Comparison of ENCODE assay signal across 18 cellular contexts in the genomic region with DNA sequence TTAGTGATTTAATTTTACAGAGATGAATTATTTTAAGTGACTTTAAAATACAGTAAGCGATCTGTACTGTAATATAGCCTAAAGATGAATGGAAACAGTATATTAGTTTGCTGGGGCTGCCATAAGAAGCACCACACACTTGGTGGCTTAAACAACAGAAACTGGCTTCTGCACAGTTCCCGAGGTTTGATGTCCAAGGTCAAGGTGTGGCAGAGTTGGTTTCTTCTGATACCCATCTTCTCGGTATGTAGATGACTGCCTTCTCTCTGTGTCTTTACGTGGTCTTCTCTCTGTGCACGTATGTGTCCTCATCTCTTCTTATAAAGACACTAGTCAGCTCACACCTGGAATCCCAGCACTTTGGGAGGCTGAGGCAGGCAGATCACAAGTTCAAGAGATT.
"Had no signal": no experiment of that assay in that cellular context is flagged by ENCODE, and none has a peak within 500 bp of the region (broad histone marks: within the 10 kb centered on the region; RNA-seq: fewer than 3 reads in every experiment).

No MANE protein-coding gene starts in this region.

- H3K36me3 ChIP-seq: adrenal gland, esophagus squamous epithelium, left lung, right atrium auricular region had no signal

- DNase-seq: activated CD4-positive, alpha-beta T cell treated with anti-CD3 and anti-CD28 coated beads, Interleukin-2, amount 10 ng/mL, durations not matched to agents 7 days and 5 days; activated CD4-positive, CD25-positive, alpha-beta regulatory T cell; activated effector memory CD4-positive, alpha-beta T cell treated with anti-CD3 and anti-CD28 coated beads, Interleukin-2, amount 50 U/mL, for 16 hours; activated T-cell treated with anti-CD3 and anti-CD28 coated beads, Interleukin-2, amount 50 U/mL, for 1 hour; adrenal gland; caudate nucleus; effector CD4-positive, alpha-beta T cell; esophagus squamous epithelium; hippocampal formation; left lung; mesenchymal stem cell; occipital lobe; stimulated activated CD4-positive, alpha-beta T cell treated with anti-CD3 and anti-CD28 coated beads, Interleukin-4, amount 100 ng/mL, for 4 hours; stimulated activated CD8-positive, alpha-beta memory T cell treated with anti-CD3 and anti-CD28 coated beads, Interleukin-4, amount 100 ng/mL, for 48 hours; stimulated activated naive CD8-positive, alpha-beta T cell treated with anti-CD3 and anti-CD28 coated beads, Interleukin-15, amount 100 ng/mL, for 72 hours; testis had no signal

- ATAC-seq: left lung; stimulated activated naive CD8-positive, alpha-beta T cell treated with anti-CD3 and anti-CD28 coated beads, Interleukin-15, amount 100 ng/mL, for 72 hours had no signal

- H3K27ac ChIP-seq: left lung had no signal

- H3K27me3 ChIP-seq: adrenal gland, esophagus squamous epithelium, left lung, right atrium auricular region, testis had no signal

- H3K9me3 ChIP-seq: adrenal gland, esophagus squamous epithelium, left lung, right atrium auricular region, testis had no signal

- H3K4me3 ChIP-seq: adrenal gland, esophagus squamous epithelium, left lung, right atrium auricular region, skin epidermis, testis had no signal
